9 cellular contexts compared by ENCODE assay signal in the genomic region with DNA sequence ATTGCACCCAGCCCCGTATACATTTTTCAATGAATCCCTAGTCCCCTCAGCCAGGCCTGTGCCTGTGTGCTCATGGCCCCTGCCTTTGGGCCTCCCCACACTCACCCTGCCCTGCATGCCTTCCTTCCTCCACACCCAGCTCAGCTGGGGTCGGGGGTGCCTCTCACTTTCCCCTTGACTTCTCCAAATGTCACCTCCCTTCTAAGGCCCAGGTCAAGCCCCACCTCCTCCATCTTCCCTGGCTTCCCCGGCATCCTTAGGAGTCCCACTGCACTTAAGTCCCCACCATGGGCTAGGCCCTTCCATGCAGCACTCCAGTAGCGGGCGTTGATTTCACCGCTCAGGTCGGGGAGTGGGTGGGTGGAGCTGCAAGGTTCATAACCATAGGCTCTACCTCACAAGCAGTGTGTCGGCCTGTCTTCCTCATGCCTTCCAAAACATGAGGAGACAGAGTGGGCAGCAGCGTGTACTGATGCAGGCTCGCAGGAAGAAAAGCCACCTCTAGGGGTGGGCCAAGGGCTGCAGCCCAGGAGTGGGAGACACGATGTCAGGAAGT. TPM values are rescaled to one million over a fixed set of nuclear protein-coding genes. Genes with fewer than 3 reads are reported as not detected.
DNase-seq lines count a peak whose midpoint lies in the region; ATAC-seq and TF ChIP-seq lines count a peak whose summit lies in the region.
"Had no signal": no experiment of that assay in that cellular context is flagged by ENCODE, and none has a peak within 500 bp of the region (broad histone marks: within the 10 kb centered on the region; RNA-seq: fewer than 3 reads in every experiment).

No MANE protein-coding gene starts in this region.

- peak overlapping the region; percentile 77 for H3K27ac Mint-ChIP-seq in nephron progenitor cell

- no peaks in the 10 kb centered on the region for H4K20me1 ChIP-seq in BLaER1

- no peak for TF ChIP-seq CTCF in nephron progenitor cell (IDR thresholded peaks at IDR 0.05)

- H3K27ac ChIP-seq in BLaER1 (peak overlapping the region; percentile 84), caudate nucleus (ENCODE audit: low read depth, low read length) (peak overlapping the region; percentile 95)

- H3K36me3 ChIP-seq in BLaER1, result peaks cover 10% of the 10 kb centered on the region

- H3K27me3 Mint-ChIP-seq in nephron progenitor cell (ENCODE audit: low read depth, poor library complexity), result peaks cover 2% of the 10 kb centered on the region

- DNase-seq in caudate nucleus (lab: John Stamatoyannopoulos, UW) (peak in 1 of 61 donors; percentile 45), nephron progenitor cell (no peak), HCEC 1CT (no peak), occipital lobe (lab: John Stamatoyannopoulos, UW) (no peak)
- no peak for DNase-seq in stimulated activated CD4-positive, alpha-beta T cell treated with anti-CD3 and anti-CD28 coated beads, Interleukin-12 subunit alpha, Interleukin-12 subunit beta, amount 100 ng/mL, for 4 hours
- DNase-seq: Caco-2 had no signal

- no peaks in the 10 kb centered on the region for H3K27me3 ChIP-seq in BLaER1

- peaks cover 37% of the 10 kb centered on the region for H3K4me1 Mint-ChIP-seq in nephron progenitor cell

- ATAC-seq in HG03064 (IDR thresholded peaks at IDR 0.05; ENCODE audit: low read depth, unreplicated experiment) (peak; percentile 7), HG02678 (IDR thresholded peaks at IDR 0.05; ENCODE audit: unreplicated experiment) (no peak)

- H3K4me3 Mint-ChIP-seq in nephron progenitor cell, result no peak overlapping the region

- H3K4me2 ChIP-seq in BLaER1, result peak overlapping the region; percentile 94

- H3K4me3 ChIP-seq in BLaER1, result peak overlapping the region; percentile 55

- no peaks in the 10 kb centered on the region for H3K9me3 ChIP-seq in BLaER1
- H3K9me3 ChIP-seq: Caco-2 had no signal

- H3K9ac ChIP-seq in BLaER1, result peak overlapping the region; percentile 72

- H3K36me3 Mint-ChIP-seq in nephron progenitor cell (ENCODE audit: low read depth), result no peaks in the 10 kb centered on the region

- no peaks in the 10 kb centered on the region for H3K9me3 Mint-ChIP-seq in nephron progenitor cell

- H3K4me1 ChIP-seq in BLaER1, result peaks cover 100% of the 10 kb centered on the region
- H3K4me1 ChIP-seq: Caco-2 had no signal

RNA-seq across cellular contexts. Expression of gene DNMT3A, which starts 47.7 kb away (rescaled TPM):
- total RNA-seq in occipital lobe, result 53.3 TPM
